In genomic region chr12:63968685-63969084, GRCh38 we compare ENCODE assay signal across 31 cellular contexts.
DNase-seq lines count a peak whose midpoint lies in the region; ATAC-seq, FAIRE-seq and TF ChIP-seq lines count a peak whose summit lies in the region.
"Had no signal": no experiment of that assay in that cellular context is flagged by ENCODE, and none has a peak within 500 bp of the region (broad histone marks: within the 10 kb centered on the region; RNA-seq: fewer than 3 reads in every experiment).

No MANE protein-coding gene starts in this region.

- DNase-seq in C1 segment of cervical spinal cord (lab: John Stamatoyannopoulos, UW) (peak in 11 of 14 donors; percentile 20 to 82 (median 55)), RWPE1 (ENCODE audit: low spot score) (no peak), frontal cortex (ENCODE audit: low spot score in 2 of 2) (peak; percentile 18 to 23), nucleus accumbens (lab: John Stamatoyannopoulos, UW) (peak in 51 of 56 donors; percentile 20 to 88 (median 58)), esophagus muscularis mucosa (ENCODE audit: extremely low spot score) (no peak), SKM-1 treated with dmso at 0.1 percent for 144 hours (lab: John Stamatoyannopoulos, UW; ENCODE audit: unreplicated experiment) (no peak)
- no peak for DNase-seq in activated naive CD4-positive, alpha-beta T cell treated with Interleukin-2 at 50 U/mL for 16 hours
- DNase-seq: activated CD4-positive, alpha-beta T cell treated with anti-CD3 and anti-CD28 coated beads, Interleukin-2, amount 10 ng/mL, durations not matched to agents 24 days and 14 days; activated naive CD4-positive, alpha-beta T cell; activated T-cell treated with anti-CD3 and anti-CD28 coated beads, Interleukin-2, amount 50 U/mL, for 4 hours; adrenal gland; Caco-2; dermis blood vessel endothelial cell; DMS79 treated with DMSO at 0.1 percent for 48 hours; immature natural killer cell; left lung; MV-4-11; NCI-H187; NCI-H69; nephron progenitor cell; RPMI8226; SK-N-SH; upper lobe of right lung had no signal

- H3K4me1 ChIP-seq in esophagus muscularis mucosa: peaks cover 0 to 21% (median 11%) of the 10 kb centered on the region in 4 donors
- H3K4me1 ChIP-seq: prostate gland, upper lobe of right lung had no signal

- no peak for ATAC-seq in HG02678 (IDR thresholded peaks at IDR 0.05; ENCODE audit: unreplicated experiment)
- ATAC-seq: activated T-cell treated with anti-CD3 and anti-CD28 coated beads, Interleukin-2, amount 50 U/mL, for 4 hours; left lung; upper lobe of right lung had no signal

- FAIRE-seq in frontal cortex (lab: Jason Lieb, UNC): no peak
- FAIRE-seq: bronchial epithelial cell, endothelial cell of umbilical vein, H1, HTR-8/SVneo had no signal

- H3K9me3 ChIP-seq in esophagus muscularis mucosa: no peaks in the 10 kb centered on the region
- H3K9me3 ChIP-seq: adrenal gland, Caco-2, left lung, prostate gland, SK-N-SH, upper lobe of right lung had no signal

- intact Hi-C loops in esophagus muscularis mucosa (cut with DNase I): no loop called here

- H3K27ac ChIP-seq in RWPE1: peak overlapping the region; percentile 28; the same call in 1 of the 2 replicates
- no peak overlapping the region for H3K27ac ChIP-seq in esophagus muscularis mucosa (replicated peaks in 1 of 4)
- H3K27ac ChIP-seq: adrenal gland, KMS-11, left lung, prostate gland, upper lobe of right lung, VCaP had no signal

- POLR2A ChIA-PET in RWPE1 (lab: Yijun Ruan, JAX; ENCODE audit: low non-redundant PET): interaction anchor here (0.7 kb wide), 1 partner anchor 45 kb away, joined by 4 read pairs; no protein-coding TSS in a partner anchor

- TF ChIP-seq CTCF in RWPE1 (conservative IDR thresholded peaks at IDR 0.05; ENCODE audit: low read depth) (no peak), esophagus muscularis mucosa (IDR thresholded peaks at IDR 0.05) (no peak)

- no peak overlapping the region for H3K4me3 ChIP-seq in esophagus muscularis mucosa
- H3K4me3 ChIP-seq: adrenal gland, left lung, prostate gland, upper lobe of right lung had no signal

- H3K27me3 ChIP-seq in esophagus muscularis mucosa: no peaks in the 10 kb centered on the region
- H3K27me3 ChIP-seq: adrenal gland, left lung, upper lobe of right lung had no signal

- TF ChIP-seq POLR2A in esophagus muscularis mucosa (IDR thresholded peaks at IDR 0.05; ENCODE audit: low read depth): no peak

- no peaks in the 10 kb centered on the region for H3K36me3 ChIP-seq in esophagus muscularis mucosa
- H3K36me3 ChIP-seq: adrenal gland, left lung, prostate gland, upper lobe of right lung had no signal

- no peak for TF ChIP-seq EP300 in esophagus muscularis mucosa (IDR thresholded peaks at IDR 0.05)

- WGBS in esophagus muscularis mucosa: 86% methylated on average over 6 of the region's 6 CpGs

- CTCF ChIA-PET in RWPE1 (lab: Yijun Ruan, JAX): no interaction called here

Comparison
In these comparisons a context has a peak if more than half of its experiments do, and no peak if none do; other contexts are left out.
1. DNase-seq: peak in C1 segment of cervical spinal cord (11 of 14), frontal cortex (2 of 2) and nucleus accumbens (51 of 56); none in RWPE1 (single experiment), esophagus muscularis mucosa (single experiment), activated naive CD4-positive, alpha-beta T cell treated with Interleukin-2 at 50 U/mL for 16 hours (single experiment) and SKM-1 treated with dmso at 0.1 percent for 144 hours (single experiment).